Comparison of ENCODE assay signal across 9 cellular contexts in the genomic region with DNA sequence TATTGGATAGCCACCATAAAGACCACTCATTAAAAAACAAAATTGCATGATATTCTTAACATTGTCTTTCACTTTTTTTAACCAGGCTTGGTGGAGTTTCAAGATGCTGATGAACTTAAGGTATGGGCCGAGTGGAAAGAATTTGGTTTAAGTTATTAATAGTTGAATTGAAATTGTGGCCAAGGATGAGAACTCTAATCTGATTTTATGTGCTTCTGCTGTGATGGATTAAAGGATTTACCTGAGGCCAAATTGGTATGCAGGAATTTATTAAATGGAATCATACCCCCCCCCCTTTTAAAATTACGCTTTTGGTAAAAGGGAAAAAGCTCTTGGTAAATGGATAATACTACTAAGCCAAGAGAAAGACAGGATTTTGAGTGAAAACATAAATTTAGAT. TPM values are rescaled to one million over a fixed set of nuclear protein-coding genes. Genes with fewer than 3 reads are reported as not detected.
DNase-seq lines count a peak whose midpoint lies in the region; ATAC-seq and TF ChIP-seq lines count a peak whose summit lies in the region.
"Had no signal": no experiment of that assay in that cellular context is flagged by ENCODE, and none has a peak within 500 bp of the region (broad histone marks: within the 10 kb centered on the region; RNA-seq: fewer than 3 reads in every experiment).

No MANE protein-coding gene starts in this region.

- BruUV-seq in MCF 10A (replicated peaks; lab: Mats Ljungman, UMichigan): no TSS peak

- peak overlapping the region; percentile 73 for H3K4me3 Mint-ChIP-seq in T-helper 2 cell treated with Interferon-gamma antibody and Interleukin-4, amounts not matched to agents 5 μg/mL and 100 μg/mL, for 36 hours
- peak overlapping the region; percentile 90 for H3K4me3 Mint-ChIP-seq in MCF 10A (ENCODE audit: unreplicated experiment)

- DNase-seq in T-helper 2 cell treated with Interferon-gamma antibody and Interleukin-4, amounts not matched to agents 5 μg/mL and 100 μg/mL, for 36 hours (ENCODE audit: low spot score): no peak
- DNase-seq in T-helper 2 cell (no peak), NCI-H82 treated with DMSO at 0.1 percent for 48 hours (lab: John Stamatoyannopoulos, UW; ENCODE audit: unreplicated experiment) (peak; percentile 42), MCF 10A (ENCODE audit: unreplicated experiment) (no peak), NCI-H2081 (lab: John Stamatoyannopoulos, UW) (no peak), LoVo (ENCODE audit: low spot score) (no peak)

- no peaks in the 10 kb centered on the region for H3K9me3 Mint-ChIP-seq in T-helper 2 cell treated with Interferon-gamma antibody and Interleukin-4, amounts not matched to agents 5 μg/mL and 100 μg/mL, for 36 hours
- H3K9me3 Mint-ChIP-seq in MCF 10A (ENCODE audit: unreplicated experiment): no peaks in the 10 kb centered on the region

- peak overlapping the region; percentile 52 for H3K27ac Mint-ChIP-seq in T-helper 2 cell treated with Interferon-gamma antibody and Interleukin-4, amounts not matched to agents 5 μg/mL and 100 μg/mL, for 36 hours
- peak overlapping the region; percentile 52 for H3K27ac Mint-ChIP-seq in MCF 10A (ENCODE audit: low read depth, unreplicated experiment)

- H3K4me2 ChIP-seq in skeletal muscle satellite cell (ENCODE audit: low read length): peak overlapping the region; percentile 87

- intact Hi-C loops in MCF 10A (cut with micrococcal nuclease): no loop called here

- POLR2A ChIA-PET in MCF 10A (lab: Yijun Ruan, JAX): interaction anchor here (0.6 to 2.9 kb wide), 15 partner anchors 11 to 350 kb away, joined by 3 to 35 read pairs (median 4); partner anchors contain the start of genes HYCC1, KLHL7 and TOMM7

- CTCF ChIA-PET in MCF 10A (lab: Yijun Ruan, JAX): interaction anchor here (0.6 to 1.7 kb wide), 8 partner anchors 10 to 1719 kb away, joined by 3 to 9 read pairs (median 3); no protein-coding TSS in a partner anchor

- peaks cover 3% of the 10 kb centered on the region for H3K27me3 Mint-ChIP-seq in T-helper 2 cell treated with Interferon-gamma antibody and Interleukin-4, amounts not matched to agents 5 μg/mL and 100 μg/mL, for 36 hours (ENCODE audit: low read depth)
- H3K27me3 Mint-ChIP-seq in MCF 10A (ENCODE audit: insufficient read depth, unreplicated experiment): no peaks in the 10 kb centered on the region

- H3K9me3 ChIP-seq in skeletal muscle satellite cell (replicated peaks; ENCODE audit: low read length): no peaks in the 10 kb centered on the region
- H3K9me3 ChIP-seq: mucosa of descending colon had no signal

- no peak for ATAC-seq in GM21619 (IDR thresholded peaks at IDR 0.05; ENCODE audit: unreplicated experiment)
- ATAC-seq: mucosa of descending colon had no signal

- peaks cover 18% of the 10 kb centered on the region for H3K36me3 ChIP-seq in skeletal muscle satellite cell (ENCODE audit: insufficient read depth, low read length)

- H3K4me1 ChIP-seq in skeletal muscle satellite cell (ENCODE audit: control insufficient read depth, insufficient read depth, low read length): peaks cover 48% of the 10 kb centered on the region

- peak overlapping the region; percentile 91 for H3K4me3 ChIP-seq in skeletal muscle satellite cell (ENCODE audit: low read length)
- H3K4me3 ChIP-seq: mucosa of descending colon had no signal

- H3K9ac ChIP-seq in skeletal muscle satellite cell (ENCODE audit: low read depth, low read length): peak overlapping the region; percentile 99

- H3K36me3 Mint-ChIP-seq in T-helper 2 cell treated with Interferon-gamma antibody and Interleukin-4, amounts not matched to agents 5 μg/mL and 100 μg/mL, for 36 hours (ENCODE audit: low read depth): peaks cover 46% of the 10 kb centered on the region
- peaks cover 49% of the 10 kb centered on the region for H3K36me3 Mint-ChIP-seq in MCF 10A (ENCODE audit: insufficient read depth, unreplicated experiment)

- peaks cover 29% of the 10 kb centered on the region for H3K4me1 Mint-ChIP-seq in T-helper 2 cell treated with Interferon-gamma antibody and Interleukin-4, amounts not matched to agents 5 μg/mL and 100 μg/mL, for 36 hours (ENCODE audit: low read depth)
- peaks cover 29% of the 10 kb centered on the region for H3K4me1 Mint-ChIP-seq in MCF 10A (ENCODE audit: insufficient read depth, unreplicated experiment)

- no peak for TF ChIP-seq CTCF in MCF 10A (IDR thresholded peaks at IDR 0.05; ENCODE audit: unreplicated experiment)

- H3K27me3 ChIP-seq in skeletal muscle satellite cell (ENCODE audit: control insufficient read depth, insufficient read depth, low read length): no peaks in the 10 kb centered on the region

RNA-seq across cellular contexts. Expression of gene TOMM7, which starts 33.8 kb away (rescaled TPM):
- total RNA-seq in MCF 10A (2022): 376 and 409 TPM in 2 replicates
- 104 and 118 TPM in 2 replicates for total RNA-seq in skeletal muscle satellite cell (2012; rRNA removed)
